Comparison of ENCODE assay signal across 8 cellular contexts in the genomic region with DNA sequence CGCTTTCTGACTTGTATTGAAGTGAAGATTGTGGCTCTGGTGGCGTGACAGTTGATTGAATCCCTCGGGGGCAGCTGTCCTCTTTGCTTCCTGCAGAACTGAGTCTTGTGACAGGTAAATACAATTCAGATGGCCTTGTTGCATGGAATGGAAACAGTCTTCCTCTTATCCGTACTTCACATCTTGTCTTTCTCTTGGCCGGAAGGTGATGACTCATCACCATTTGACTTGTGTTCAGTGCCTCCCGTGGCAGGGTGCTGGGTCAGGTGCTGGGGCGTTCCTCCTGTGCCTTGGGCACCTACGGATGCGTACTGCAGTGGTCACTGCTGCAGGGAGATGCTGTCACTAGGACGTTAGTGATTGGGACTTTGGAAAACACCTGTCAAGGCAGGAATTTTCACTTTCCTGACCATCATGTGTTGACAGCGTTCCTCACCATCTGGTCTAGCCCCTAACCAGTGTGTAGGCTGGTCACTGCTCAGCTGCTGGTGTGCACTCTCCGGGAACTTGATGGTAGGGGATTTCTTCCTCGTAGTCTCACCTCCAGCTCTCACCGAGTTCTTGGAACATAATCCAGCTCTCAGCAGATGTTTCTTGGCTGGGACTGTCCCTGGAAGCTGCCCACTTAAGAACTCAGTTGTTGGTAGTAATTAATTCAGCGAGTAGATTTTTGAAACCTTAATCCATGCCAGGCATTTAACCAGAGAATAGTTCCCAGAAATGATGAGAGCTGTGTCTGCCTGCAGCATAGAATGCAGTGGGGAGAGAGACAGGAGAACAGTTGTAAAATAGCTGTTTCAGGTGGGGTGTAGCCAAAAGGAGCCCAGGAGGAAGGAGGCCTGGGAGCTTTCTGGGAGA. TPM values are rescaled to one million over a fixed set of nuclear protein-coding genes. Genes with fewer than 3 reads are reported as not detected.
DNase-seq lines count a peak whose midpoint lies in the region; ATAC-seq and TF ChIP-seq lines count a peak whose summit lies in the region.

No MANE protein-coding gene starts in this region.

- no peaks in the 10 kb centered on the region for H3F3A ChIP-seq in neural cell (ENCODE audit: insufficient read depth, low read length, poor library complexity, severe bottlenecking)

- intact Hi-C loops in Right ventricle myocardium inferior (cut with DNase I), result loop anchor here (10.0 kb wide), 1 partner anchor 128 kb away; a partner anchor contains a TSS
- intact Hi-C loops in Right ventricle myocardium superior (cut with DNase I), result loop anchor here (10.0 kb wide), 1 partner anchor 68 kb away; no protein-coding TSS in a partner anchor
- intact Hi-C loops in dorsolateral prefrontal cortex (cut with DNase I), result no loop called here

- peaks cover 4% of the 10 kb centered on the region for H3K79me2 ChIP-seq in neural cell (replicated peaks; ENCODE audit: insufficient read depth, low read length)

- TF ChIP-seq CTCF in dorsolateral prefrontal cortex (IDR thresholded peaks at IDR 0.05 in 54 of 56, conservative IDR thresholded peaks at IDR 0.05 in 2 of 56; ENCODE audit: low read depth in 1 of 56, partially characterized antibody in 56 of 56) (no peak), neural cell (IDR thresholded peaks at IDR 0.05; ENCODE audit: poor library complexity, severe bottlenecking) (no peak)

- H3K36me3 ChIP-seq in neural cell (ENCODE audit: insufficient read depth, low read length) (no peaks in the 10 kb centered on the region), MG63 (no peaks in the 10 kb centered on the region)

- peak; percentile 86 for TF ChIP-seq EP300 in neural cell (conservative IDR thresholded peaks at IDR 0.05; ENCODE audit: poor library complexity, severe bottlenecking)

- H3K9me3 ChIP-seq in neural cell (ENCODE audit: low read length) (no peaks in the 10 kb centered on the region), MG63 (no peaks in the 10 kb centered on the region)

- DNase-seq in Right ventricle myocardium inferior (ENCODE audit: missing footprints), result peak; percentile 83
- DNase-seq in Right ventricle myocardium superior, result no peak
- peak; percentile 46 for DNase-seq in activated CD4-positive, alpha-beta T cell treated with anti-CD3 and anti-CD28 coated beads for 1 hour
- DNase-seq in dorsolateral prefrontal cortex, result no peak
- no peak for DNase-seq in MG63
- no peak for DNase-seq in NCI-H1048 (lab: John Stamatoyannopoulos, UW)

- H3K4me3 ChIP-seq in dorsolateral prefrontal cortex, result peak overlapping the region in 7 of 59 donors; percentile 2 to 21 (median 8)
- H3K4me3 ChIP-seq in neural cell (ENCODE audit: low read length), result peak overlapping the region; percentile 38
- H3K4me3 ChIP-seq in MG63, result no peak overlapping the region

- no peak for ATAC-seq in Right ventricle myocardium inferior
- ATAC-seq in Right ventricle myocardium superior (ENCODE audit: poor library complexity), result no peak
- ATAC-seq in HG03520 (IDR thresholded peaks at IDR 0.05; ENCODE audit: unreplicated experiment), result no peak

- H3K9ac ChIP-seq in neural cell (ENCODE audit: low read length), result no peak overlapping the region

- H3K27ac ChIP-seq in dorsolateral prefrontal cortex, result peak overlapping the region in 54 of 59 donors; percentile 2 to 85 (median 60)
- H3K27ac ChIP-seq in neural cell (ENCODE audit: low read length), result peak overlapping the region; percentile 25

- H2AFZ ChIP-seq in neural cell (ENCODE audit: low read depth, low read length), result no peak overlapping the region

- no peaks in the 10 kb centered on the region for H4K20me1 ChIP-seq in neural cell (ENCODE audit: insufficient read depth)

- no peak overlapping the region for H3K4me2 ChIP-seq in neural cell (ENCODE audit: low read length)

- H3K27me3 ChIP-seq in dorsolateral prefrontal cortex, result no peaks in the 10 kb centered on the region
- no peaks in the 10 kb centered on the region for H3K27me3 ChIP-seq in neural cell (ENCODE audit: insufficient read depth, low read depth, low read length)
- H3K27me3 ChIP-seq in MG63, result no peaks in the 10 kb centered on the region

- TF ChIP-seq RAD21 in neural cell (conservative IDR thresholded peaks at IDR 0.05), result no peak

- no peaks in the 10 kb centered on the region for H3K9me2 ChIP-seq in neural cell (ENCODE audit: insufficient read depth, low read length)

TF ChIP-seq in neural cell, 6 proteins besides CTCF, POLR2A, EP300 and RAD21:
- TF ChIP-seq SMC3 (conservative IDR thresholded peaks at IDR 0.05; ENCODE audit: poor library complexity) (peak; percentile 15), POLR2AphosphoS5 (IDR thresholded peaks at IDR 0.05) (peak; percentile 71), EZH2 (IDR thresholded peaks at IDR 0.05; ENCODE audit: borderline replicate concordance, insufficient read depth, low read length, poor library complexity, severe bottlenecking) (no peak), MXI1 (conservative IDR thresholded peaks at IDR 0.05; ENCODE audit: poor library complexity, severe bottlenecking) (no peak)

RNA-seq across cellular contexts. Expression of a gene that starts 7.2 kb away (rescaled TPM):
- total RNA-seq in Right ventricle myocardium inferior (36.1 TPM), Right ventricle myocardium superior (33.1 TPM), dorsolateral prefrontal cortex (10 to 100 TPM; 44.0 to 85.9 (median 62.0) TPM)
- polyA plus RNA-seq in neural cell, result 125 and 133 TPM in 2 replicates
- polyA minus RNA-seq in neural cell, result 172 and 178 TPM in 2 replicates
- total RNA-seq in MG63 (2014; rRNA removed; shearing (Covaris generic); ENCODE audit: low replicate concordance), result 15.3 and 16.3 TPM in 2 replicates

Comparison
In these comparisons a context has a peak if more than half of its experiments do, and no peak if none do; other contexts are left out.
1. DNase-seq: peak in Right ventricle myocardium inferior (single experiment) and activated CD4-positive, alpha-beta T cell treated with anti-CD3 and anti-CD28 coated beads for 1 hour (single experiment); none in Right ventricle myocardium superior (single experiment), dorsolateral prefrontal cortex (0 of 10), MG63 (single experiment) and NCI-H1048 (single experiment).
2. intact Hi-C loops: an anchor here in Right ventricle myocardium inferior (10.0 kb wide) and Right ventricle myocardium superior (10.0 kb wide); none called in dorsolateral prefrontal cortex.